In the genomic region with DNA sequence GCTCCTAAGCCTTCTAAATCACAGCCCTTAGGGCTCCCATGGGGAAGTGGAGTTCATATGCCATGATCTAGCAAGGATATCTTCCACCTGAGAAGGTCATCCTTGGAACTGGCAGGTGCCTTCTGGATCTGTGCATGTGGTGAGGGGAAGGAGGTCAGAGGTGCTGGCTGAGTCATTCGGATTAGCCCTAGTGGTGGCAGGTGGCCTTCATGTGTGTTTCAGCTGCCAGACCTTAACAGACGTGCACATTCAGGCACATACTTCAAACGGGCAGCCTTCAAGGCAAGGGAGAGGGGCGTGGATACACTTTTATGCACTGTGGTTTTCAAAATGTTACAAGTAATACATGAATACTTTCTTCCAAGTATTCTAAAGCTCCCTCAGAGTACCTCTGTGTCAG, we compare ENCODE assay signal across 20 cellular contexts. TPM values are rescaled to one million over a fixed set of nuclear protein-coding genes. Genes with fewer than 3 reads are reported as not detected.
A peak's percentile ranks its signal among the peaks of the same experiment; 100 is the strongest.
DNase-seq lines count a peak whose midpoint lies in the region; ATAC-seq and TF ChIP-seq lines count a peak whose summit lies in the region.
"Had no signal": no experiment of that assay in that cellular context is flagged by ENCODE, and none has a peak within 500 bp of the region (broad histone marks: within the 10 kb centered on the region; RNA-seq: fewer than 3 reads in every experiment).

No MANE protein-coding gene starts in this region.

- no peaks in the 10 kb centered on the region for H4K20me1 ChIP-seq in BLaER1

- no peaks in the 10 kb centered on the region for H3K27me3 ChIP-seq in BLaER1
- H3K27me3 ChIP-seq in WERI-Rb-1 (ENCODE audit: insufficient read depth, low read depth, severe bottlenecking): peaks cover 49% of the 10 kb centered on the region
- H3K27me3 ChIP-seq: MG63, Peyer's patch had no signal

- no peak overlapping the region for H3K9ac ChIP-seq in BLaER1

- H3K9me3 ChIP-seq in BLaER1 (no peaks in the 10 kb centered on the region), WERI-Rb-1 (ENCODE audit: severe bottlenecking) (no peaks in the 10 kb centered on the region)
- H3K9me3 ChIP-seq: MG63, Peyer's patch had no signal

- DNase-seq in COLO668 (lab: John Stamatoyannopoulos, UW; ENCODE audit: unreplicated experiment) (peak; percentile 13), HT-29 (ENCODE audit: low spot score) (peak; percentile 12), WERI-Rb-1 (peak; percentile 55), ureter (ENCODE audit: low spot score) (no peak)
- no peak for DNase-seq in activated naive CD4-positive, alpha-beta T cell treated with anti-CD3 and anti-CD28 coated beads, Interleukin-2, amount 50 U/mL, for 16 hours
- DNase-seq: DMS153, HFFc6, IMR-90, Kasumi-1, MG63, NCI-H1092, NCI-H1436 treated with DMSO at 0.1 percent for 48 hours, NCI-H2081 treated with DMSO at 0.1 percent for 48 hours, NCI-H446 treated with DMSO at 0.1 percent for 48 hours, Peyer's patch, T-helper 9 cell had no signal

- no peak for ATAC-seq in HG03095 (IDR thresholded peaks at IDR 0.05; ENCODE audit: unreplicated experiment)

- peak overlapping the region; percentile 13 for H3K4me2 ChIP-seq in BLaER1

- TF ChIP-seq CTCF in WERI-Rb-1 (IDR thresholded peaks at IDR 0.05; ENCODE audit: low read depth, low read length): peak; percentile 33; the same call in 1 of the 2 replicates

- no peak overlapping the region for H3K27ac ChIP-seq in BLaER1
- no peak overlapping the region for H3K27ac ChIP-seq in WERI-Rb-1
- H3K27ac ChIP-seq: C4-2B, Peyer's patch, SK-N-MC had no signal

- H3K4me3 ChIP-seq in BLaER1 (no peak overlapping the region), WERI-Rb-1 (ENCODE audit: low read depth, low read length) (no peak overlapping the region)
- H3K4me3 ChIP-seq: MG63, Peyer's patch, SK-N-MC had no signal

- H3K4me1 ChIP-seq in BLaER1: peaks cover 16% of the 10 kb centered on the region
- H3K4me1 ChIP-seq: Peyer's patch had no signal

- H3K36me3 ChIP-seq in BLaER1 (no peaks in the 10 kb centered on the region), WERI-Rb-1 (no peaks in the 10 kb centered on the region)
- H3K36me3 ChIP-seq: MG63, Peyer's patch had no signal

RNA-seq across cellular contexts. Expression of a gene that starts 51.2 kb away (rescaled TPM):
- total RNA-seq in HT-29 (2014; rRNA removed; shearing (Covaris generic)): not detected in 2 replicates
- 1.8 TPM for total RNA-seq in ureter

Comparison
In these comparisons a context has a peak if more than half of its experiments do, and no peak if none do; other contexts are left out.
1. DNase-seq: peak in COLO668 (single experiment), HT-29 (single experiment) and WERI-Rb-1 (single experiment); none in activated naive CD4-positive, alpha-beta T cell treated with anti-CD3 and anti-CD28 coated beads, Interleukin-2, amount 50 U/mL, for 16 hours (single experiment) and ureter (single experiment).